Comparison of ENCODE assay signal across 23 cellular contexts in the genomic region with DNA sequence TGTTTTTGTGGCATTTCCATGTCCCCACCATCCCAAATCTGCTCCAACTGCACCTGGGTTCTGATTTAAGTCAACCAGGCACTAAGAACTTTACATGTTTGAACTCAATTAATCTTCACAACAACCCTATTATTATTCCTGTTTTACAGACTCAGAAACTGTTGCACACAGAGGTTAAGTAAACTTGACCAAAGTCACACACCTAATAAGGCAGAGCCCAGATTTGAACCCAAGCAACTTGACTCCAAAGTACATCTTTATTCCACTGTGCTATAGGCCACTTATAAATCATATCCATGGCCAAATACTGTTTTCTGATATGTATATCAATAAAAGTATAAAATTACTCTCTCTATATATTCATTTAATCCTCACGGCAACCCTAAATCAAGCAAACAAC. TPM values are rescaled to one million over a fixed set of nuclear protein-coding genes. Genes with fewer than 3 reads are reported as not detected.
"Had no signal": no experiment of that assay in that cellular context is flagged by ENCODE, and none has a peak within 500 bp of the region (broad histone marks: within the 10 kb centered on the region; RNA-seq: fewer than 3 reads in every experiment).

No MANE protein-coding gene starts in this region.

- H3K27ac Mint-ChIP-seq: activated naive CD4-positive, alpha-beta T cell treated with anti-CD3 and anti-CD28 coated beads, Interleukin-2, amount 50 U/mL, for 24 hours; memory B cell; naive thymus-derived CD4-positive, alpha-beta T cell; stimulated activated memory B cell treated with anti-CD40 and anti-IgM and Interleukin-4, amounts not matched to agents 10 μg/mL and 1 μg/mL and 100 μg/mL, for 72 hours had no signal

- ATAC-seq: gastrocnemius medialis; naive thymus-derived CD4-positive, alpha-beta T cell; stimulated activated memory B cell treated with anti-CD40 and anti-IgM and Interleukin-4, amounts not matched to agents 10 μg/mL and 1 μg/mL and 100 μg/mL, for 72 hours; upper lobe of right lung had no signal

- H3K4me3 ChIP-seq: ascending aorta, coronary artery, gastrocnemius medialis, left lung, pancreas, sigmoid colon, spleen, thoracic aorta, upper lobe of right lung had no signal

- H3K4me3 Mint-ChIP-seq: activated naive CD4-positive, alpha-beta T cell treated with anti-CD3 and anti-CD28 coated beads, Interleukin-2, amount 50 U/mL, for 24 hours; central memory CD8-positive, alpha-beta T cell; memory B cell; naive thymus-derived CD4-positive, alpha-beta T cell; stimulated activated memory B cell treated with anti-CD40 and anti-IgM and Interleukin-4, amounts not matched to agents 10 μg/mL and 1 μg/mL and 100 μg/mL, for 72 hours had no signal

- H3K36me3 ChIP-seq: ascending aorta, gastrocnemius medialis, left lung, pancreas, sigmoid colon, thoracic aorta, upper lobe of right lung had no signal

- H3K36me3 Mint-ChIP-seq: activated naive CD4-positive, alpha-beta T cell treated with anti-CD3 and anti-CD28 coated beads, Interleukin-2, amount 50 U/mL, for 24 hours; naive thymus-derived CD4-positive, alpha-beta T cell; stimulated activated memory B cell treated with anti-CD40 and anti-IgM and Interleukin-4, amounts not matched to agents 10 μg/mL and 1 μg/mL and 100 μg/mL, for 72 hours had no signal

- H3K4me1 Mint-ChIP-seq: activated naive CD4-positive, alpha-beta T cell treated with anti-CD3 and anti-CD28 coated beads, Interleukin-2, amount 50 U/mL, for 24 hours; central memory CD8-positive, alpha-beta T cell; memory B cell; naive thymus-derived CD4-positive, alpha-beta T cell; stimulated activated memory B cell treated with anti-CD40 and anti-IgM and Interleukin-4, amounts not matched to agents 10 μg/mL and 1 μg/mL and 100 μg/mL, for 72 hours had no signal

- H3K9me3 Mint-ChIP-seq: activated naive CD4-positive, alpha-beta T cell treated with anti-CD3 and anti-CD28 coated beads, Interleukin-2, amount 50 U/mL, for 24 hours; central memory CD8-positive, alpha-beta T cell; naive thymus-derived CD4-positive, alpha-beta T cell; stimulated activated memory B cell treated with anti-CD40 and anti-IgM and Interleukin-4, amounts not matched to agents 10 μg/mL and 1 μg/mL and 100 μg/mL, for 72 hours had no signal

- DNase-seq: activated CD4-positive, CD25-positive, alpha-beta regulatory T cell treated with anti-CD3 and anti-CD28 coated beads, Interleukin-2, amount 50 U/mL, for 72 hours; activated CD8-positive, alpha-beta memory T cell treated with anti-CD3 and anti-CD28 coated beads for 24 hours; activated CD8-positive, alpha-beta memory T cell treated with anti-CD3 and anti-CD28 coated beads, Interleukin-2, amount 50 U/mL, for 48 hours; activated gamma-delta T cell; erythroblast; gastrocnemius medialis; head of caudate nucleus; left lung; naive thymus-derived CD4-positive, alpha-beta T cell; pancreas; sigmoid colon; spleen; stimulated activated CD4-positive, alpha-beta T cell treated with anti-CD3 and anti-CD28 coated beads, Interleukin-4, amount 100 ng/mL, for 4 hours; upper lobe of right lung had no signal

- H3K27ac ChIP-seq: ascending aorta, coronary artery, gastrocnemius medialis, left lung, pancreas, sigmoid colon, spleen, thoracic aorta, upper lobe of right lung, VCaP had no signal

- H3K9me3 ChIP-seq: ascending aorta, gastrocnemius medialis, left lung, pancreas, sigmoid colon, spleen, thoracic aorta, upper lobe of right lung had no signal

- H3K4me1 ChIP-seq: pancreas, sigmoid colon, spleen had no signal

- H3K27me3 ChIP-seq: ascending aorta, gastrocnemius medialis, left lung, pancreas, sigmoid colon, spleen, upper lobe of right lung had no signal

RNA-seq across cellular contexts. Expression of gene TM4SF18, which starts 16.4 kb away (rescaled TPM):
- total RNA-seq: kidney epithelial cell; naive thymus-derived CD4-positive, alpha-beta T cell had no signal
- polyA plus RNA-seq: naive thymus-derived CD4-positive, alpha-beta T cell had no signal
